Comparison of ENCODE assay signal across 8 cellular contexts in the genomic region with DNA sequence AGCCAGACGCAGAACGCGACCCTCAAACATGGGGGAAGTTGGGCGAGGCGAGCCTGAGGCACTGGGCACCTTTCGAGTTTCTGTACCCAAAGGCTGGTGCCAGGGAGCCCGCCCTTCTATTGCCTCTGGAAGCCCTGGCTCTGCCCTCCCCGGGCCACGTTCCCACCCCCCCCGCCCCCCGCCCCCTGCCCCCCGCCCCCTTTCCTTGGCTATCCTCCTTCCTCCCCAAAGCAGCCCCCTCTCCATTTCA. TPM values are rescaled to one million over a fixed set of nuclear protein-coding genes. Genes with fewer than 3 reads are reported as not detected.
DNase-seq lines count a peak whose midpoint lies in the region; ATAC-seq and TF ChIP-seq lines count a peak whose summit lies in the region.

No MANE protein-coding gene starts in this region.

- ATAC-seq in right lobe of liver, result no peak

- WGBS in right lobe of liver (ENCODE audit: insufficient coverage, low coverage, low lambda C conversion rate, missing lambda C conversion rate), result 0% methylated on average over 5 of the region's 12 CpGs

- in situ Hi-C loops in astrocyte of the spinal cord (cut with HindIII; ENCODE audit: low sequenced_read_pairs), result no loop called here

- intact Hi-C loops in activated naive CD4-positive, alpha-beta T cell treated with anti-CD3 and anti-CD28 coated beads for 36 hours (cut with micrococcal nuclease), result loop anchor here (1.0 to 10.0 kb wide), 7 partner anchors 17 to 1036 kb away; partner anchors contain the start of genes AQP10, ATP8B2, CREB3L4 and FLAD1
- intact Hi-C loops in right lobe of liver (cut with DNase I), result no loop called here
- intact Hi-C loops in tibial artery (cut with DNase I; ENCODE audit: low total_unique reads), result no loop called here

- H3K9me3 ChIP-seq in right lobe of liver (no peaks in the 10 kb centered on the region), tibial artery (no peaks in the 10 kb centered on the region)

- H3K27ac ChIP-seq in right lobe of liver (peak overlapping the region; percentile 76 to 95 (median 93)), tibial artery (peak overlapping the region; percentile 95 to 96)

- peak overlapping the region; percentile 91 for H3K4me3 Mint-ChIP-seq in activated naive CD4-positive, alpha-beta T cell treated with anti-CD3 and anti-CD28 coated beads for 36 hours

- H3K27me3 Mint-ChIP-seq in activated naive CD4-positive, alpha-beta T cell treated with anti-CD3 and anti-CD28 coated beads for 36 hours (ENCODE audit: low read depth), result no peaks in the 10 kb centered on the region

- H3K9me3 Mint-ChIP-seq in activated naive CD4-positive, alpha-beta T cell treated with anti-CD3 and anti-CD28 coated beads for 36 hours, result no peaks in the 10 kb centered on the region

- DNase-seq in activated naive CD4-positive, alpha-beta T cell treated with anti-CD3 and anti-CD28 coated beads for 36 hours, result no peak
- no peak for DNase-seq in activated naive CD4-positive, alpha-beta T cell (lab: John Stamatoyannopoulos, UW)
- DNase-seq in astrocyte of the spinal cord (ENCODE audit: low read depth, low spot score), result no peak
- DNase-seq in right lobe of liver, result peak in 2 of 3 donors; percentile 51 to 68
- peak; percentile 49 to 80 for DNase-seq in tibial artery
- no peak for DNase-seq in stimulated activated CD4-positive, alpha-beta T cell treated with anti-CD3 and anti-CD28 coated beads, Interleukin-4, amount 100 ng/mL, for 4 hours
- DNase-seq in GM19240 (ENCODE audit: insufficient read length, low spot score), result no peak
- DNase-seq in SK-N-DZ (ENCODE audit: low spot score), result no peak

- TF ChIP-seq CTCF in astrocyte of the spinal cord (IDR thresholded peaks at IDR 0.05; ENCODE audit: low read depth, low read length) (no peak), right lobe of liver (IDR thresholded peaks at IDR 0.05) (no peak), tibial artery (IDR thresholded peaks at IDR 0.05) (no peak)

- H3K36me3 Mint-ChIP-seq in activated naive CD4-positive, alpha-beta T cell treated with anti-CD3 and anti-CD28 coated beads for 36 hours (ENCODE audit: low read depth), result peaks cover 13% of the 10 kb centered on the region

- no peak for TF ChIP-seq POLR2A in right lobe of liver (IDR thresholded peaks at IDR 0.05)

- H3K4me1 ChIP-seq in right lobe of liver, result peaks cover 0 to 33% (median 11%) of the 10 kb centered on the region in 4 donors
- H3K4me1 ChIP-seq in tibial artery, result peaks cover 0 to 34% (median 32%) of the 10 kb centered on the region in 4 donors

- peak overlapping the region; percentile 94 for H3K27ac Mint-ChIP-seq in activated naive CD4-positive, alpha-beta T cell treated with anti-CD3 and anti-CD28 coated beads for 36 hours

- CTCF ChIA-PET in activated naive CD4-positive, alpha-beta T cell treated with anti-CD3 and anti-CD28 coated beads for 36 hours (lab: Charles Lee), result interaction anchor here (0.9 to 4.7 kb wide), 10 partner anchors 7 to 135 kb away, joined by 3 to 37 read pairs (median 14); partner anchors contain the start of genes PYGO2 and SLC50A1

- no peaks in the 10 kb centered on the region for H3K36me3 ChIP-seq in right lobe of liver
- no peaks in the 10 kb centered on the region for H3K36me3 ChIP-seq in tibial artery

- peaks cover 36% of the 10 kb centered on the region for H3K4me1 Mint-ChIP-seq in activated naive CD4-positive, alpha-beta T cell treated with anti-CD3 and anti-CD28 coated beads for 36 hours (ENCODE audit: low read depth)

- no peaks in the 10 kb centered on the region for H3K27me3 ChIP-seq in right lobe of liver
- H3K27me3 ChIP-seq in tibial artery, result no peaks in the 10 kb centered on the region

- H3K4me3 ChIP-seq in astrocyte of the spinal cord (ENCODE audit: low read depth, low read length) (peak overlapping the region; percentile 61), right lobe of liver (peak overlapping the region; percentile 85 to 93 (median 91)), tibial artery (peak overlapping the region; percentile 87 to 96)

RNA-seq across cellular contexts. Expression of gene ZBTB7B, which starts 2.2 kb away (rescaled TPM):
- 100 to 1,000 TPM in 1 of 2 experiments, 10 to 100 TPM in 1; 90.6 to 101 TPM for total RNA-seq in activated naive CD4-positive, alpha-beta T cell treated with anti-CD3 and anti-CD28 coated beads for 36 hours
- total RNA-seq in right lobe of liver, result 10 to 100 TPM; 35.0 to 83.8 (median 38.8) TPM
- 4.1 and 4.9 TPM in 2 replicates for polyA plus RNA-seq in SK-N-DZ (2014; cell fraction: cytosol; rRNA removed)
- 8.2 and 11.4 TPM in 2 replicates for polyA plus RNA-seq in SK-N-DZ (2014; cell fraction: nucleus; rRNA removed)

RNA-seq across cellular contexts. Expression of gene LENEP, which starts 7.0 kb away (rescaled TPM):
- total RNA-seq in activated naive CD4-positive, alpha-beta T cell treated with anti-CD3 and anti-CD28 coated beads for 36 hours, result under 1 TPM; 0.36 to 0.99 TPM
- not detected for total RNA-seq in right lobe of liver
- polyA plus RNA-seq in SK-N-DZ (2014; cell fraction: cytosol; rRNA removed), result not detected in 2 replicates
- polyA plus RNA-seq in SK-N-DZ (2014; cell fraction: nucleus; rRNA removed), result 0.98 TPM in 1 of 2 replicates, not detected in the other

RNA-seq across cellular contexts. Expression of gene FLAD1, which starts 17.3 kb away (rescaled TPM):
- total RNA-seq in activated naive CD4-positive, alpha-beta T cell treated with anti-CD3 and anti-CD28 coated beads for 36 hours, result 10 to 100 TPM; 27.2 to 30.0 TPM
- 10 to 100 TPM; 18.3 to 33.1 (median 24.6) TPM for total RNA-seq in right lobe of liver
- 133 and 172 TPM in 2 replicates for polyA plus RNA-seq in SK-N-DZ (2014; cell fraction: cytosol; rRNA removed)
- polyA plus RNA-seq in SK-N-DZ (2014; cell fraction: nucleus; rRNA removed), result 243 and 343 TPM in 2 replicates

RNA-seq across cellular contexts. Expression of gene CKS1B, which starts 25.9 kb away (rescaled TPM):
- 100 to 1,000 TPM; 283 to 291 TPM for total RNA-seq in activated naive CD4-positive, alpha-beta T cell treated with anti-CD3 and anti-CD28 coated beads for 36 hours
- 10 to 100 TPM; 14.9 to 51.7 (median 23.1) TPM for total RNA-seq in right lobe of liver
- 523 and 644 TPM in 2 replicates for polyA plus RNA-seq in SK-N-DZ (2014; cell fraction: cytosol; rRNA removed)
- polyA plus RNA-seq in SK-N-DZ (2014; cell fraction: nucleus; rRNA removed), result 311 and 412 TPM in 2 replicates

RNA-seq across cellular contexts. Expression of gene SHC1, which starts 29.9 kb away (rescaled TPM):
- 10 to 100 TPM; 35.5 to 40.8 TPM for total RNA-seq in activated naive CD4-positive, alpha-beta T cell treated with anti-CD3 and anti-CD28 coated beads for 36 hours
- 100 to 1,000 TPM in 1 of 6 experiments, 10 to 100 TPM in 5; 44.6 to 108 (median 75.3) TPM for total RNA-seq in right lobe of liver
- 65.4 and 75.4 TPM in 2 replicates for polyA plus RNA-seq in SK-N-DZ (2014; cell fraction: cytosol; rRNA removed)
- polyA plus RNA-seq in SK-N-DZ (2014; cell fraction: nucleus; rRNA removed), result 98.6 and 121 TPM in 2 replicates

Comparison
In these comparisons a context has a peak if more than half of its experiments do, and no peak if none do; other contexts are left out.
1. DNase-seq: peak in right lobe of liver (2 of 3) and tibial artery (2 of 2); none in activated naive CD4-positive, alpha-beta T cell treated with anti-CD3 and anti-CD28 coated beads for 36 hours (single experiment), activated naive CD4-positive, alpha-beta T cell (0 of 4), astrocyte of the spinal cord (single experiment), stimulated activated CD4-positive, alpha-beta T cell treated with anti-CD3 and anti-CD28 coated beads, Interleukin-4, amount 100 ng/mL, for 4 hours (0 of 2), GM19240 (single experiment) and SK-N-DZ (single experiment).
2. Peak in every context shown above with its lines, with median percentiles within 50 percentile points of each other: H3K4me3 ChIP-seq.